Comparison of ENCODE assay signal across 1 cellular context in the genomic region with DNA sequence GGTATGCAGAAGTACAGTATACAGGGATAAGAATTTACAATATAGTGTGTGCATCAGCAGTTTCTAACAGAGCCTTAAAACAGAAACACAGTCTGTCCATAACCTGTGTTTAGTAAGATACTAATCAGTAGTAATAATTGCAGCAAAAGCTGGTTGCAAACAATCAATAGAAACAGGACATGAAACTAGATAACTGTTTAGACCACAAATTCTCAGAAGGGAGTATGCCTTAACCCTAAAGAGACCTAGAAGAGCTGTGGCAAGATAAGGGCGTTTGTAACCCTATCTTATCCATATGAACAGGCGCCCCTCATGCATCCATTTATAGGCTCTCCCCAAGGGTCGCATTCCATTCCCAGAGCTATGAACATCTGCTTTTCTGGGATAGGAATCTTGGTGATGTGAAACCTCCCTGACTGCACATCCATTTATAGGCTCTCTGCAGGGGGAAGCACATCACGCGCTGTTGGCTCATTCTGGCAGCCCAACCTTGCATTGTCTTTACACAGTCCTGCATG.
A peak's percentile ranks its signal among the peaks of the same experiment; 100 is the strongest.
TF ChIP-seq lines count a peak whose summit lies in the region.

No MANE protein-coding gene starts in this region.

TF ChIP-seq in K562, 482 proteins besides CTCF, POLR2A, EP300 and RAD21 (continued from another document):
- TF ChIP-seq, protein P1, sequence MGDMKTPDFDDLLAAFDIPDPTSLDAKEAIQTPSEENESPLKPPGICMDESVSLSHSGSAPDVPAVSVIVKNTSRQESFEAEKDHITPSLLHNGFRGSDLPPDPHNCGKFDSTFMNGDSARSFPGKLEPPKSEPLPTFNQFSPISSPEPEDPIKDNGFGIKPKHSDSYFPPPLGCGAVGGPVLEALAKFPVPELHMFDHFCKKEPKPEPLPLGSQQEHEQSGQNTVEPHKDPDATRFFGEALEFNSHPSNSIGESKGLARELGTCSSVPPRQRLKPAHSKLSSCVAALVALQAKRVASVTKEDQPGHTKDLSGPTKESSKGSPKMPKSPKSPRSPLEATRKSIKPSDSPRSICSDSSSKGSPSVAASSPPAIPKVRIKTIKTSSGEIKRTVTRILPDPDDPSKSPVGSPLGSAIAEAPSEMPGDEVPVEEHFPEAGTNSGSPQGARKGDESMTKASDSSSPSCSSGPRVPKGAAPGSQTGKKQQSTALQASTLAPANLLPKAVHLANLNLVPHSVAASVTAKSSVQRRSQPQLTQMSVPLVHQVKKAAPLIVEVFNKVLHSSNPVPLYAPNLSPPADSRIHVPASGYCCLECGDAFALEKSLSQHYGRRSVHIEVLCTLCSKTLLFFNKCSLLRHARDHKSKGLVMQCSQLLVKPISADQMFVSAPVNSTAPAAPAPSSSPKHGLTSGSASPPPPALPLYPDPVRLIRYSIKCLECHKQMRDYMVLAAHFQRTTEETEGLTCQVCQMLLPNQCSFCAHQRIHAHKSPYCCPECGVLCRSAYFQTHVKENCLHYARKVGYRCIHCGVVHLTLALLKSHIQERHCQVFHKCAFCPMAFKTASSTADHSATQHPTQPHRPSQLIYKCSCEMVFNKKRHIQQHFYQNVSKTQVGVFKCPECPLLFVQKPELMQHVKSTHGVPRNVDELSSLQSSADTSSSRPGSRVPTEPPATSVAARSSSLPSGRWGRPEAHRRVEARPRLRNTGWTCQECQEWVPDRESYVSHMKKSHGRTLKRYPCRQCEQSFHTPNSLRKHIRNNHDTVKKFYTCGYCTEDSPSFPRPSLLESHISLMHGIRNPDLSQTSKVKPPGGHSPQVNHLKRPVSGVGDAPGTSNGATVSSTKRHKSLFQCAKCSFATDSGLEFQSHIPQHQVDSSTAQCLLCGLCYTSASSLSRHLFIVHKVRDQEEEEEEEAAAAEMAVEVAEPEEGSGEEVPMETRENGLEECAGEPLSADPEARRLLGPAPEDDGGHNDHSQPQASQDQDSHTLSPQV (IDR thresholded peaks at IDR 0.05): peak; percentile 60; the same call in 1 of the 2 replicates
- TF ChIP-seq ETV1 (tag; conservative IDR thresholded peaks at IDR 0.05; ENCODE audit: low read depth): peak; percentile 27; the same call in 1 of the 2 replicates
- peak; percentile 50; the same call in 1 of the 2 replicates for TF ChIP-seq ZNF589 (CRISPR knock-in tag; IDR thresholded peaks at IDR 0.05; ENCODE audit: low read depth)
- peak; percentile 73 to 87; a peak in 3 of 4 replicates for TF ChIP-seq TRIM24 (IDR thresholded peaks at IDR 0.05)
- TF ChIP-seq SMARCC2 (IDR thresholded peaks at IDR 0.05; ENCODE audit: low read depth): peak; percentile 77; the same call in 1 of the 2 replicates
- TF ChIP-seq SMARCE1 (IDR thresholded peaks at IDR 0.05): peak; percentile 86
- TF ChIP-seq PRDM10 (IDR thresholded peaks at IDR 0.05; ENCODE audit: partially characterized antibody): peak; percentile 24
- peak; percentile 84; the same call in 1 of the 2 replicates for TF ChIP-seq ZNF766 (CRISPR knock-in tag; conservative IDR thresholded peaks at IDR 0.05)
- TF ChIP-seq ZNF609 (CRISPR knock-in tag; IDR thresholded peaks at IDR 0.05; ENCODE audit: borderline replicate concordance): peak; percentile 29; the same call in 1 of the 2 replicates
- peak; percentile 10 to 86; a peak in 2 of 4 replicates for TF ChIP-seq HDAC1 (IDR thresholded peaks at IDR 0.05)
- TF ChIP-seq FOSL1 (tag; conservative IDR thresholded peaks at IDR 0.05): peak; percentile 49
- peak; percentile 62 for TF ChIP-seq EP400 (IDR thresholded peaks at IDR 0.05)
- TF ChIP-seq C11orf30 (IDR thresholded peaks at IDR 0.05; ENCODE audit: low read depth): peak; percentile 67
- TF ChIP-seq DACH1 (IDR thresholded peaks at IDR 0.05; ENCODE audit: partially characterized antibody): peak; percentile 63
TF ChIP-seq in K562: peak in this region for 93; not testable (repeated sequence) for 389.
